Comparison of ENCODE assay signal across 33 cellular contexts in genomic region chr3:126372413-126373145, GRCh38. TPM values are rescaled to one million over a fixed set of nuclear protein-coding genes. Genes with fewer than 3 reads are reported as not detected.
DNase-seq lines count a peak whose midpoint lies in the region; ATAC-seq, FAIRE-seq and TF ChIP-seq lines count a peak whose summit lies in the region.
"Had no signal": no experiment of that assay in that cellular context is flagged by ENCODE, and none has a peak within 500 bp of the region (broad histone marks: within the 10 kb centered on the region; RNA-seq: fewer than 3 reads in every experiment).

No MANE protein-coding gene starts in this region.

- peaks cover 0 to 4% of the 10 kb centered on the region in 2 experiments; a peak in 1 of 4 replicates for H3K9me3 ChIP-seq in H1 (ENCODE audit: insufficient read depth in 2 of 2, low read depth in 1 of 2, low read length in 1 of 2)
- no peaks in the 10 kb centered on the region for H3K9me3 ChIP-seq in neuronal stem cell (replicated peaks in 1 of 2; ENCODE audit: control insufficient read depth in 2 of 2, insufficient read depth in 1 of 2, low read depth in 1 of 2, low read length in 2 of 2)
- no peaks in the 10 kb centered on the region for H3K9me3 ChIP-seq in aorta (ENCODE audit: control insufficient read depth, low read length)
- H3K9me3 ChIP-seq: BE2C, prostate gland, thyroid gland had no signal

- H3K27ac ChIP-seq in H1 (ENCODE audit: low read depth, low read length) (no peak overlapping the region), neuronal stem cell (replicated peaks; ENCODE audit: low read length) (no peak overlapping the region), aorta (ENCODE audit: low read depth in 1 of 2, low read length in 2 of 2) (no peak overlapping the region)
- H3K27ac ChIP-seq: prostate gland, SK-N-MC, thyroid gland had no signal

- no peak overlapping the region for H3K4me3 ChIP-seq in H1 (ENCODE audit: extremely low read depth in 1 of 4, insufficient read depth in 2 of 4, low read depth in 3 of 4, low read length in 4 of 4)
- H3K4me3 ChIP-seq in neuronal stem cell (ENCODE audit: low read length in 2 of 2) = no peak overlapping the region
- no peak overlapping the region for H3K4me3 ChIP-seq in aorta (ENCODE audit: low read length in 2 of 2)
- H3K4me3 ChIP-seq: lung, prostate gland, SK-N-MC, thyroid gland had no signal

- H3K36me3 ChIP-seq in H1 (ENCODE audit: control insufficient read depth in 2 of 4, insufficient read depth in 4 of 4, low read length in 3 of 4) = no peaks in the 10 kb centered on the region
- H3K36me3 ChIP-seq in neuronal stem cell (replicated peaks in 1 of 2; ENCODE audit: control insufficient read depth in 2 of 2, insufficient read depth in 2 of 2, low read length in 2 of 2) = no peaks in the 10 kb centered on the region
- H3K36me3 ChIP-seq in aorta (ENCODE audit: control insufficient read depth in 1 of 2, insufficient read depth in 2 of 2, low read length in 1 of 2) = no peaks in the 10 kb centered on the region
- H3K36me3 ChIP-seq: BE2C, prostate gland, thyroid gland had no signal

- peaks cover 2% of the 10 kb centered on the region for H3K4me1 Mint-ChIP-seq in CD14-positive monocyte
- H3K4me1 Mint-ChIP-seq: activated naive CD8-positive, alpha-beta T cell treated with anti-CD3 and anti-CD28 coated beads, Interleukin-2, amount 10 ng/mL, durations not matched to agents 7 days and 5 days; central memory CD8-positive, alpha-beta T cell; stimulated activated naive CD8-positive, alpha-beta T cell treated with anti-CD3 and anti-CD28 coated beads, Interleukin-15, amount 100 ng/mL, for 72 hours had no signal

- H2BK15ac ChIP-seq in H1 (ENCODE audit: low read length) (no peak overlapping the region), neuronal stem cell (ENCODE audit: low read length) (no peak overlapping the region)

- H3K4ac ChIP-seq in H1 (replicated peaks; ENCODE audit: insufficient read length, low read depth, low read length) = no peak overlapping the region
- H3K4ac ChIP-seq in neuronal stem cell (ENCODE audit: low read length) = no peak overlapping the region

- H2AFZ ChIP-seq in H1 (ENCODE audit: low read length) (no peak overlapping the region), neuronal stem cell (ENCODE audit: low read length) (no peak overlapping the region)

- H2BK12ac ChIP-seq in H1 (ENCODE audit: low read depth, low read length) = no peak overlapping the region
- no peak overlapping the region for H2BK12ac ChIP-seq in neuronal stem cell (ENCODE audit: low read length)

- H2BK5ac ChIP-seq in H1 (ENCODE audit: low read depth, low read length) (no peak overlapping the region), neuronal stem cell (ENCODE audit: low read length) (no peak overlapping the region)

- H4K5ac ChIP-seq in H1 (ENCODE audit: insufficient read length, low read depth, low read length) = no peak overlapping the region

- H3K23ac ChIP-seq in H1 (ENCODE audit: insufficient read length) = no peak overlapping the region
- no peak overlapping the region for H3K23ac ChIP-seq in neuronal stem cell (ENCODE audit: low read depth, low read length, poor library complexity)

- intact Hi-C loops in Right ventricle myocardium superior (cut with DNase I) (no loop called here), left cardiac atrium (cut with DNase I) (no loop called here), aorta (cut with DNase I) (no loop called here), CD14-positive monocyte (cut with micrococcal nuclease) (no loop called here)

- H3K27ac Mint-ChIP-seq in CD14-positive monocyte = no peak overlapping the region
- H3K27ac Mint-ChIP-seq: activated CD8-positive, alpha-beta T cell treated with anti-CD3 and anti-CD28 coated beads for 36 hours; activated naive CD8-positive, alpha-beta T cell treated with anti-CD3 and anti-CD28 coated beads, Interleukin-2, amount 10 ng/mL, durations not matched to agents 7 days and 5 days; nephron progenitor cell had no signal

- ATAC-seq in Right ventricle myocardium superior (ENCODE audit: poor library complexity) = peak; percentile 29
- ATAC-seq in left cardiac atrium = no peak
- ATAC-seq in aorta (ENCODE audit: low FRiP score) = no peak
- no peak for ATAC-seq in GM18498 (IDR thresholded peaks at IDR 0.05; ENCODE audit: unreplicated experiment)
- ATAC-seq: activated CD8-positive, alpha-beta T cell treated with anti-CD3 and anti-CD28 coated beads for 36 hours; stimulated activated naive CD8-positive, alpha-beta T cell treated with anti-CD3 and anti-CD28 coated beads, Interleukin-15, amount 100 ng/mL, for 72 hours had no signal

- no peaks in the 10 kb centered on the region for H3K36me3 Mint-ChIP-seq in CD14-positive monocyte
- H3K36me3 Mint-ChIP-seq: activated naive CD8-positive, alpha-beta T cell treated with anti-CD3 and anti-CD28 coated beads, Interleukin-2, amount 10 ng/mL, durations not matched to agents 7 days and 5 days had no signal

- POLR2A ChIA-PET in H1 (lab: Charles Lee; ENCODE audit: partially characterized antibody) = interaction anchor here (0.9 kb wide), 1 partner anchor 11 kb away, joined by 3 read pairs; no protein-coding TSS in a partner anchor

- H2BK120ac ChIP-seq in H1 (replicated peaks; ENCODE audit: low read depth, low read length) = no peak overlapping the region
- H2BK120ac ChIP-seq in neuronal stem cell (ENCODE audit: low read depth, low read length) = peak overlapping the region; percentile 43

- H4K20me1 ChIP-seq in H1 (replicated peaks in 1 of 2; ENCODE audit: control insufficient read depth in 1 of 2, insufficient read depth in 2 of 2, low read length in 2 of 2) = no peaks in the 10 kb centered on the region

- peak; percentile 17 to 20; a peak in 2 of 4 replicates for TF ChIP-seq RAD21 in H1 (IDR thresholded peaks at IDR 0.05 in 1 of 2, conservative IDR thresholded peaks at IDR 0.05 in 1 of 2; ENCODE audit: low read depth in 2 of 2, low read length in 2 of 2)

- no peak overlapping the region for H4K91ac ChIP-seq in H1 (replicated peaks; ENCODE audit: insufficient read length, low read length)
- H4K91ac ChIP-seq in neuronal stem cell (ENCODE audit: low read depth, low read length, poor library complexity) = no peak overlapping the region

- H2BK20ac ChIP-seq in H1 (ENCODE audit: low read length) = no peak overlapping the region

- peaks cover 0 to 4% (median 2%) of the 10 kb centered on the region in 3 donors for H3K27me3 Mint-ChIP-seq in CD14-positive monocyte (ENCODE audit: low read depth in 3 of 3)
- H3K27me3 Mint-ChIP-seq: activated CD8-positive, alpha-beta T cell treated with anti-CD3 and anti-CD28 coated beads for 36 hours; activated naive CD8-positive, alpha-beta T cell treated with anti-CD3 and anti-CD28 coated beads, Interleukin-2, amount 10 ng/mL, durations not matched to agents 7 days and 5 days; stimulated activated naive CD8-positive, alpha-beta T cell treated with anti-CD3 and anti-CD28 coated beads, Interleukin-15, amount 100 ng/mL, for 72 hours had no signal

- no peak overlapping the region for H4K8ac ChIP-seq in H1 (ENCODE audit: extremely low read depth, insufficient read depth, low read length)
- no peak overlapping the region for H4K8ac ChIP-seq in neuronal stem cell (ENCODE audit: low read depth, low read length)

- no peak overlapping the region for H3K4me2 ChIP-seq in H1 (ENCODE audit: insufficient read depth in 1 of 2, low read depth in 2 of 2, low read length in 2 of 2)
- no peak overlapping the region for H3K4me2 ChIP-seq in neuronal stem cell (ENCODE audit: insufficient read depth, low read length, poor library complexity, severe bottlenecking)

- DNase-seq in Right ventricle myocardium superior (peak; percentile 46), left cardiac atrium (no peak), H1 (ENCODE audit: low read depth in 1 of 2, low spot score in 2 of 2) (no peak), neuronal stem cell (ENCODE audit: low spot score) (no peak), aorta (peak; percentile 38 to 59), CD14-positive monocyte (ENCODE audit: low spot score) (no peak), NCI-H2171 (lab: John Stamatoyannopoulos, UW) (no peak)
- DNase-seq: activated CD4-positive, CD25-positive, alpha-beta regulatory T cell treated with anti-CD3 and anti-CD28 coated beads, Interleukin-2, amount 50 U/mL, for 72 hours; activated CD8-positive, alpha-beta T cell treated with anti-CD3 and anti-CD28 coated beads for 36 hours; activated naive CD8-positive, alpha-beta T cell treated with anti-CD3 and anti-CD28 coated beads, Interleukin-2, amount 10 ng/mL, durations not matched to agents 7 days and 5 days; activated T-cell treated with anti-CD3 and anti-CD28 coated beads for 4 hours; BE2C; NCI-H1105 treated with DMSO at 0.1 percent for 48 hours; NCI-H1930; NCI-H345; NCI-H774; nephron progenitor cell; stimulated activated naive CD8-positive, alpha-beta T cell treated with anti-CD3 and anti-CD28 coated beads, Interleukin-15, amount 100 ng/mL, for 72 hours; thyroid gland had no signal

- no peak for TF ChIP-seq CTCF in H1 (IDR thresholded peaks at IDR 0.05; ENCODE audit: control extremely low read depth in 1 of 3, insufficient read depth in 1 of 3, low read depth in 1 of 3, low read length in 3 of 3)
- no peak for TF ChIP-seq CTCF in CD14-positive monocyte (IDR thresholded peaks at IDR 0.05)

- no peak overlapping the region for H3K56ac ChIP-seq in H1 (replicated peaks; ENCODE audit: insufficient read length, low read depth, low read length)

- H3K14ac ChIP-seq in H1 (ENCODE audit: insufficient read length) = no peak overlapping the region
- H3K14ac ChIP-seq in neuronal stem cell (ENCODE audit: low read length) = no peak overlapping the region

- H3K4me1 ChIP-seq in H1 (replicated peaks in 1 of 4; ENCODE audit: control insufficient read depth in 3 of 4, insufficient read depth in 4 of 4, low read length in 3 of 4) (no peaks in the 10 kb centered on the region), neuronal stem cell (ENCODE audit: control insufficient read depth in 2 of 2, insufficient read depth in 1 of 2, low read depth in 1 of 2, low read length in 2 of 2) (no peaks in the 10 kb centered on the region), aorta (ENCODE audit: control insufficient read depth in 1 of 2, insufficient read depth in 2 of 2, low read length in 2 of 2) (no peaks in the 10 kb centered on the region)
- H3K4me1 ChIP-seq: BE2C, prostate gland had no signal

- no peak for FAIRE-seq in H1 (lab: Jason Lieb, UNC)
- FAIRE-seq: endometrium, H54 had no signal

- no peaks in the 10 kb centered on the region for H3K23me2 ChIP-seq in H1 (ENCODE audit: low read depth, low read length)

- TF ChIP-seq EP300 in H1 (IDR thresholded peaks at IDR 0.05; ENCODE audit: borderline replicate concordance in 1 of 2, low read depth in 2 of 2, low read length in 2 of 2) = no peak

- H3K9ac ChIP-seq in H1 (replicated peaks in 1 of 4; ENCODE audit: extremely low read depth in 1 of 4, low read depth in 3 of 4, low read length in 3 of 4) = no peak overlapping the region
- no peak overlapping the region for H3K9ac ChIP-seq in neuronal stem cell (ENCODE audit: low read depth, low read length, poor library complexity)

- H3K27me3 ChIP-seq in H1 (replicated peaks in 1 of 4; ENCODE audit: control insufficient read depth in 3 of 4, extremely low read depth in 1 of 4, insufficient read depth in 3 of 4, low read length in 3 of 4) (no peaks in the 10 kb centered on the region), neuronal stem cell (ENCODE audit: control insufficient read depth in 3 of 3, insufficient read depth in 3 of 3, low read depth in 1 of 3, low read length in 3 of 3) (peaks cover 0 to 13% (median 0%) of the 10 kb centered on the region in 3 experiments), aorta (ENCODE audit: control insufficient read depth in 1 of 2, insufficient read depth in 2 of 2, low read length in 1 of 2) (no peaks in the 10 kb centered on the region)
- H3K27me3 ChIP-seq: BE2C, thyroid gland had no signal

- no peaks in the 10 kb centered on the region for H3K79me1 ChIP-seq in H1 (ENCODE audit: low read depth, low read length)
- no peaks in the 10 kb centered on the region for H3K79me1 ChIP-seq in neuronal stem cell (ENCODE audit: low read depth, low read length)

- H3K79me2 ChIP-seq in H1 (ENCODE audit: control insufficient read depth in 1 of 2, insufficient read depth in 2 of 2, low read length in 2 of 2) = no peaks in the 10 kb centered on the region

- H3K4me3 Mint-ChIP-seq in CD14-positive monocyte = no peak overlapping the region
- H3K4me3 Mint-ChIP-seq: activated CD8-positive, alpha-beta T cell treated with anti-CD3 and anti-CD28 coated beads for 36 hours; activated naive CD8-positive, alpha-beta T cell treated with anti-CD3 and anti-CD28 coated beads, Interleukin-2, amount 10 ng/mL, durations not matched to agents 7 days and 5 days; central memory CD8-positive, alpha-beta T cell; nephron progenitor cell; stimulated activated naive CD8-positive, alpha-beta T cell treated with anti-CD3 and anti-CD28 coated beads, Interleukin-15, amount 100 ng/mL, for 72 hours had no signal

- H2AK5ac ChIP-seq in H1 (ENCODE audit: low read depth, low read length) (0 out of 2 replicates have a peak overlapping the region, but pooled peaks have one; percentile 39), neuronal stem cell (ENCODE audit: low read depth, low read length) (peak overlapping the region; percentile 49)

- H3K18ac ChIP-seq in H1 (ENCODE audit: extremely low read depth, low read length) = no peak overlapping the region
- H3K18ac ChIP-seq in neuronal stem cell (ENCODE audit: low read length) = peak overlapping the region; percentile 81

- 85% methylated on average over 12 of the region's 12 CpGs; no CpG with 5 or more reads in 1 of the 2 experiments for WGBS in H1 (ENCODE audit: extremely low coverage in 1 of 2, insufficient coverage in 1 of 2, insufficient read length in 1 of 2, insufficient replicate concordance in 2 of 2, low coverage in 1 of 2, low lambda C conversion rate in 2 of 2, missing lambda C conversion rate in 1 of 2), 2 experiments
- no CpG with 5 or more reads among the region's 12 CpGs for WGBS in neuronal stem cell (ENCODE audit: extremely low coverage in 2 of 2, insufficient read length in 2 of 2, insufficient replicate concordance in 1 of 2), 2 donors
- 89 to 92% methylated on average over 12 of the region's 12 CpGs for WGBS in aorta, 2 donors

- H3K9me3 Mint-ChIP-seq in CD14-positive monocyte = peaks cover 0 to 3% (median 0%) of the 10 kb centered on the region in 7 donors
- H3K9me3 Mint-ChIP-seq: activated CD8-positive, alpha-beta T cell treated with anti-CD3 and anti-CD28 coated beads for 36 hours; activated naive CD8-positive, alpha-beta T cell treated with anti-CD3 and anti-CD28 coated beads, Interleukin-2, amount 10 ng/mL, durations not matched to agents 7 days and 5 days; central memory CD8-positive, alpha-beta T cell; stimulated activated naive CD8-positive, alpha-beta T cell treated with anti-CD3 and anti-CD28 coated beads, Interleukin-15, amount 100 ng/mL, for 72 hours had no signal

- CTCF ChIA-PET in H1 (lab: Charles Lee; ENCODE audit: partially characterized antibody) = interaction anchor here (0.6 to 2.1 kb wide), 6 partner anchors 8 to 610 kb away, joined by 3 to 5 read pairs (median 4); partner anchors contain the start of gene PLXNA1

- no peak for TF ChIP-seq POLR2A in H1 (IDR thresholded peaks at IDR 0.05; ENCODE audit: control extremely low read depth in 1 of 2, low read depth in 2 of 2, low read length in 2 of 2)

RNA-seq across cellular contexts. Expression of gene KLF15, which starts 15.4 kb away (rescaled TPM):
- total RNA-seq in Right ventricle myocardium superior (34.0 TPM), left cardiac atrium (10 to 100 TPM; 23.8 to 32.4 TPM), aorta (10 to 100 TPM in 1 of 2 donors, 1 to 10 TPM in 1; 8.5 to 39.9 TPM)
- total RNA-seq in H1 (2021; fragmentation: NEBNext Ultra II Directional; extraction: Animal tissue kit (Norgen Biotek cat#: 25700)) = 17.4 and 19.5 TPM in 2 replicates
- polyA plus RNA-seq in H1 (2011; rRNA removed) (15.7 and 27.1 TPM in 2 replicates), aorta (10 to 100 TPM; 23.7 to 43.9 TPM), CD14-positive monocyte (not detected)
- polyA plus RNA-seq in H1 (2011; cell fraction: cytosol; rRNA removed) = 18.4 TPM
- polyA plus RNA-seq in H1 (2011; cell fraction: nucleus; rRNA removed) = 25.2 TPM
- 9.7 to 11.7 TPM (median 11.4 TPM) in 4 replicates for polyA plus RNA-seq in H1 (2012, experiment 1 of 2)
- polyA plus RNA-seq in H1 (2012, experiment 2 of 2) = 12.0 TPM
- 7.1 TPM for polyA plus RNA-seq in H1 (2013, experiment 1 of 2)
- polyA plus RNA-seq in H1 (2013, experiment 2 of 2) = 6.9 TPM
- 5.5 and 8.5 TPM in 2 replicates for polyA minus RNA-seq in H1 (2011; rRNA and poly(A)+ RNA removed)
- polyA minus RNA-seq in H1 (2011; cell fraction: cytosol; rRNA and poly(A)+ RNA removed) = 10.0 TPM
- 19.5 TPM for polyA minus RNA-seq in H1 (2011; cell fraction: nucleus; rRNA and poly(A)+ RNA removed)
- 6.0 TPM for polyA plus RNA-seq in neuronal stem cell (2013, experiment 1 of 2)
- polyA plus RNA-seq in neuronal stem cell (2013, experiment 2 of 2) = 5.6 TPM
- total RNA-seq: T-helper 1 cell treated with Interleukin-12 subunit alpha and Interleukin-12 subunit beta and Interleukin-4 antibody, amounts not matched to agents 30 ng/mL and 1 ng/mL, for 36 hours had no signal

RNA-seq across cellular contexts. Expression of gene CFAP100, which starts 22.1 kb away (rescaled TPM):
- total RNA-seq in Right ventricle myocardium superior = not detected
- total RNA-seq in left cardiac atrium = not detected
- total RNA-seq in H1 (2021; fragmentation: NEBNext Ultra II Directional; extraction: Animal tissue kit (Norgen Biotek cat#: 25700)) = not detected in 2 replicates
- 0.09 and 0.17 TPM in 2 replicates for polyA plus RNA-seq in H1 (2011; rRNA removed)
- 0.12 TPM for polyA plus RNA-seq in H1 (2011; cell fraction: cytosol; rRNA removed)
- 0.68 TPM for polyA plus RNA-seq in H1 (2011; cell fraction: nucleus; rRNA removed)
- polyA plus RNA-seq in H1 (2012, experiment 1 of 2) = not detected in 4 replicates
- polyA plus RNA-seq in H1 (2012, experiment 2 of 2) = not detected
- 0.22 TPM for polyA plus RNA-seq in H1 (2013, experiment 1 of 2)
- polyA plus RNA-seq in H1 (2013, experiment 2 of 2) = 0.37 TPM
- polyA minus RNA-seq in H1 (2011; rRNA and poly(A)+ RNA removed) = 0.69 TPM in 1 of 2 replicates, not detected in the other
- polyA minus RNA-seq in H1 (2011; cell fraction: cytosol; rRNA and poly(A)+ RNA removed) = not detected
- polyA minus RNA-seq in H1 (2011; cell fraction: nucleus; rRNA and poly(A)+ RNA removed) = not detected
- 3.9 TPM for polyA plus RNA-seq in neuronal stem cell (2013, experiment 1 of 2)
- 2.8 TPM for polyA plus RNA-seq in neuronal stem cell (2013, experiment 2 of 2)
- total RNA-seq in aorta = not detected
- not detected for polyA plus RNA-seq in aorta
- not detected for polyA plus RNA-seq in CD14-positive monocyte
- total RNA-seq: A673; activated CD8-positive, alpha-beta T cell treated with anti-CD3 and anti-CD28 coated beads for 36 hours; activated naive CD8-positive, alpha-beta T cell treated with anti-CD3 and anti-CD28 coated beads, Interleukin-2, amount 10 ng/mL, durations not matched to agents 7 days and 5 days; dermis microvascular lymphatic vessel endothelial cell; glomerular endothelial cell; MCF 10A; RPMI7951; skeletal muscle tissue; T-helper 1 cell treated with Interleukin-12 subunit alpha and Interleukin-12 subunit beta and Interleukin-4 antibody, amounts not matched to agents 30 ng/mL and 1 ng/mL, for 36 hours; thyroid gland had no signal

Comparison
In these comparisons a context has a peak if more than half of its experiments do, and no peak if none do; other contexts are left out.
1. DNase-seq: peak in Right ventricle myocardium superior (single experiment) and aorta (2 of 2); none in left cardiac atrium (single experiment), H1 (0 of 2), neuronal stem cell (single experiment), CD14-positive monocyte (single experiment) and NCI-H2171 (single experiment).